In the genomic region with DNA sequence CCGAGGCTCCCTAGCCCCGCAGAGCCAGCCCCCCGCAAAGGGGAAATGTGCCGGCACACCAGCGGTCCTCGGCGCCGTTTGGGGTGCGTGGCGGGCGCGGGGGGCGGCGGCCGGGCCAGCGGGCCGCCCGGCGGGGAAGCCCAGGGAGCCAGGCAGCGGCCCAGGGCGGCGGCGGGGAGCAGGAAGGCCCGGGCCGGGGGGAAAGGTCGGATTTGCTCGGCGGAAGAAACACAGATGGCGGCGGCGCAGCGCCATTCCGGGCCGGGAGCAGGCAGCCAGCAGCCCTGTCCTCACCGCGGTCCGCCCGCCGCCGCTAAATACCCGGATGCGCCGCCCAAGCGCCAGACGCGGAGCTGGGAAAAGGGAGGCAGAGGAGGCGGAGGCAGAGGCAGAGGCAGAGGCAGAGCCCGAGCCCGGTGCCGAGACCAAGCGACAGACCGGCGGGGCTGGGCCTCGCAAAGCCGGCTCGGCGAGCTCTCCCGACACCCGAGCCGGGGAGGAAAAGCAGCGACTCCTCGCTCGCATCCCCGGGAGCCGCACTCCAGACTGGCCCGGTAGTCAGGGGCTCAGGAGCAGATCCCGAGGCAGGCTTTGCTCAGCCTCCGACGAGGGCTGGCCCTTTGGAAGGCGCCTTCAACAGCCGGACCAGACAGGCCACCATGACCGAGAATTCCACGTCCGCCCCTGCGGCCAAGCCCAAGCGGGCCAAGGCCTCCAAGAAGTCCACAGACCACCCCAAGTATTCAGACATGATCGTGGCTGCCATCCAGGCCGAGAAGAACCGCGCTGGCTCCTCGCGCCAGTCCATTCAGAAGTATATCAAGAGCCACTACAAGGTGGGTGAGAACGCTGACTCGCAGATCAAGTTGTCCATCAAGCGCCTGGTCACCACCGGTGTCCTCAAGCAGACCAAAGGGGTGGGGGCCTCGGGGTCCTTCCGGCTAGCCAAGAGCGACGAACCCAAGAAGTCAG, we compare ENCODE assay signal across 8 cellular contexts. TPM values are rescaled to one million over a fixed set of nuclear protein-coding genes. Genes with fewer than 3 reads are reported as not detected.
A peak's percentile ranks its signal among the peaks of the same experiment; 100 is the strongest.
DNase-seq lines count a peak whose midpoint lies in the region; ATAC-seq, FAIRE-seq and TF ChIP-seq lines count a peak whose summit lies in the region.

No MANE protein-coding gene starts in this region.

- H3K27ac ChIP-seq in iPS-20b (ENCODE audit: low read length) (no peak overlapping the region), gastrocnemius medialis (peak overlapping the region; percentile 91 to 95 (median 94))

- no peak for TF ChIP-seq CTCF in WI38 (IDR thresholded peaks at IDR 0.05; ENCODE audit: low read depth, low read length)
- TF ChIP-seq CTCF in bronchial epithelial cell (IDR thresholded peaks at IDR 0.05; ENCODE audit: insufficient read depth, low read length, severe bottlenecking), result no peak
- peak in 1 of 5 experiments; percentile 12 for TF ChIP-seq CTCF in gastrocnemius medialis (IDR thresholded peaks at IDR 0.05 in 4 of 5, conservative IDR thresholded peaks at IDR 0.05 in 1 of 5)

- peaks cover 21% of the 10 kb centered on the region for H3K4me1 ChIP-seq in iPS-20b (ENCODE audit: insufficient read depth, low read length)
- peaks cover 17 to 22% of the 10 kb centered on the region in 2 donors for H3K4me1 ChIP-seq in gastrocnemius medialis

- H3K36me3 ChIP-seq in bronchial epithelial cell (ENCODE audit: control insufficient read depth, insufficient read depth, low read length) (no peaks in the 10 kb centered on the region), iPS-20b (ENCODE audit: insufficient read depth, low read depth, low read length) (no peaks in the 10 kb centered on the region), gastrocnemius medialis (no peaks in the 10 kb centered on the region)

- FAIRE-seq in bronchial epithelial cell (lab: Jason Lieb, UNC), result no peak

- peak; percentile 64 to 67 for ATAC-seq in gastrocnemius medialis
- ATAC-seq in HG02884 (IDR thresholded peaks at IDR 0.05; ENCODE audit: unreplicated experiment), result no peak
- ATAC-seq in HG03378 (IDR thresholded peaks at IDR 0.05; ENCODE audit: unreplicated experiment), result no peak

- H3K4me3 ChIP-seq in WI38 (ENCODE audit: low read depth, low read length), result peak overlapping the region; percentile 72
- H3K4me3 ChIP-seq in bronchial epithelial cell (ENCODE audit: low read depth, low read length), result peak overlapping the region; percentile 55
- H3K4me3 ChIP-seq in iPS-20b (ENCODE audit: low read length), result peak overlapping the region; percentile 90
- H3K4me3 ChIP-seq in gastrocnemius medialis, result peak overlapping the region; percentile 76 to 87 (median 82)

- in situ Hi-C loops in gastrocnemius medialis (cut with MboI; ENCODE audit: low sequenced_read_pairs in 4 of 4), result loop anchor here in 1 of 4 donors (25.0 kb wide), 1 partner anchor 157 kb away; a partner anchor contains a TSS

- H3K9ac ChIP-seq in iPS-20b (ENCODE audit: low read depth, low read length), result peak overlapping the region; percentile 72

- H3K9me3 ChIP-seq in iPS-20b (ENCODE audit: insufficient read depth, low read depth, low read length), result no peaks in the 10 kb centered on the region
- H3K9me3 ChIP-seq in gastrocnemius medialis, result no peaks in the 10 kb centered on the region

- H3K27me3 ChIP-seq in bronchial epithelial cell (ENCODE audit: control insufficient read depth, insufficient read depth, low read length), result no peaks in the 10 kb centered on the region
- peaks cover 69% of the 10 kb centered on the region for H3K27me3 ChIP-seq in iPS-20b (ENCODE audit: insufficient read depth, low read length)
- H3K27me3 ChIP-seq in gastrocnemius medialis, result no peaks in the 10 kb centered on the region

- peak; percentile 87 for DNase-seq in EH (ENCODE audit: low read depth)
- peak; percentile 34 for DNase-seq in NCI-H146 treated with DMSO at 0.1 percent for 48 hours (lab: John Stamatoyannopoulos, UW; ENCODE audit: unreplicated experiment)
- peak; percentile 49 for DNase-seq in bronchial epithelial cell (ENCODE audit: low read depth)
- DNase-seq in gastrocnemius medialis, result peak; percentile 80 to 88

- intact Hi-C loops in gastrocnemius medialis (cut with DNase I; ENCODE audit: low total_unique reads), result loop anchor here (2.0 to 5.0 kb wide), 2 partner anchors 58 to 128 kb away; a partner anchor contains a TSS

- TF ChIP-seq POLR2A in gastrocnemius medialis (IDR thresholded peaks at IDR 0.05), result peak; percentile 90 to 94

RNA-seq across cellular contexts. Expression of a gene that starts 2.6 kb away (rescaled TPM):
- 12.8 and 27.6 TPM in 2 replicates for total RNA-seq in bronchial epithelial cell
- total RNA-seq in gastrocnemius medialis, result 10 to 100 TPM in 3 of 4 donors, 1 to 10 TPM in 1; 10.0 to 21.5 (median 15.1) TPM

RNA-seq across cellular contexts. Expression of a gene that starts 18.0 kb away (rescaled TPM):
- total RNA-seq in bronchial epithelial cell (not detected in 2 replicates), gastrocnemius medialis (not detected)

RNA-seq across cellular contexts. Expression of a gene that starts 39.0 kb away (rescaled TPM):
- total RNA-seq in bronchial epithelial cell, result 18.7 and 18.9 TPM in 2 replicates
- total RNA-seq in gastrocnemius medialis, result 10 to 100 TPM; 20.8 to 43.9 (median 27.3) TPM

RNA-seq across cellular contexts. Expression of a gene that starts 44.0 kb away (rescaled TPM):
- 267 and 420 TPM in 2 replicates for total RNA-seq in bronchial epithelial cell
- 100 to 1,000 TPM; 291 to 406 (median 343) TPM for total RNA-seq in gastrocnemius medialis

Comparison
In these comparisons a context has a peak if more than half of its experiments do, and no peak if none do; other contexts are left out.
1. DNase-seq: peak in every context shown above with its lines; median percentile 87 in EH; 84 in gastrocnemius medialis; 49 in bronchial epithelial cell; 34 in NCI-H146 treated with DMSO at 0.1 percent for 48 hours.
2. ATAC-seq: peak in gastrocnemius medialis (2 of 2); none in HG02884 (single experiment) and HG03378 (single experiment).
3. Peak in every context shown above with its lines, with median percentiles within 50 percentile points of each other: H3K4me3 ChIP-seq.